Comparison of ENCODE assay signal across 11 cellular contexts in genomic region chr1:11682287-11682771, GRCh38. TPM values are rescaled to one million over a fixed set of nuclear protein-coding genes. Genes with fewer than 3 reads are reported as not detected.
DNase-seq lines count a peak whose midpoint lies in the region; ATAC-seq and TF ChIP-seq lines count a peak whose summit lies in the region.
"Had no signal": no experiment of that assay in that cellular context is flagged by ENCODE, and none has a peak within 500 bp of the region (broad histone marks: within the 10 kb centered on the region; RNA-seq: fewer than 3 reads in every experiment).

No MANE protein-coding gene starts in this region.

- POLR2A ChIA-PET in CD4-positive, alpha-beta memory T cell (lab: Charles Lee; ENCODE audit: partially characterized antibody), result interaction anchor here (0.8 to 3.7 kb wide), 9 partner anchors 9 to 226 kb away, joined by 3 to 40 read pairs (median 8); partner anchors contain the start of genes FBXO2, FBXO44 and FBXO6
- POLR2A ChIA-PET in HEK293 (lab: Yijun Ruan, JAX), result interaction anchor here (0.7 to 1.3 kb wide), 3 partner anchors 8 to 165 kb away, joined by 4 to 6 read pairs (median 6); partner anchors contain the start of gene NPPA

- CTCF ChIA-PET in CD4-positive, alpha-beta memory T cell (lab: Charles Lee; ENCODE audit: partially characterized antibody), result interaction anchor here (0.6 to 3.0 kb wide), 7 partner anchors 13 to 409 kb away, joined by 3 to 28 read pairs (median 4); partner anchors contain the start of genes FBXO6 and UBIAD1
- CTCF ChIA-PET in HEK293 (lab: Yijun Ruan, JAX), result interaction anchor here (0.5 to 1.9 kb wide), 10 partner anchors 9 to 645 kb away, joined by 3 to 9 read pairs (median 4); partner anchors contain the start of genes DRAXIN and FBXO6

- H3K4me3 ChIP-seq in CD4-positive, alpha-beta memory T cell (ENCODE audit: low read length in 2 of 2), result no peak overlapping the region
- H3K4me3 ChIP-seq in HEK293 (ENCODE audit: low read depth, low read length), result no peak overlapping the region

- no peak for ATAC-seq in GM21786 (IDR thresholded peaks at IDR 0.05; ENCODE audit: unreplicated experiment)
- no peak for ATAC-seq in left lobe of liver

- H3K27ac Mint-ChIP-seq in CD4-positive, alpha-beta memory T cell, result peak overlapping the region in 4 of 7 donors; percentile 30 to 91 (median 50)
- no peak overlapping the region for H3K27ac Mint-ChIP-seq in activated T-helper 2 cell treated with anti-CD3 and anti-CD28 coated beads, Interferon-gamma antibody, Interleukin-2, Interleukin-4, amounts not matched to agents 10 μg/mL and 5 μg/mL and 100 μg/mL, durations not matched to agents 14 hours and 24 hours and 36 hours
- no peak overlapping the region for H3K27ac Mint-ChIP-seq in mesothelial cell of epicardium

- peak overlapping the region; percentile 65 to 99 (median 95) for H3K4me3 Mint-ChIP-seq in CD4-positive, alpha-beta memory T cell
- peak overlapping the region; percentile 67 for H3K4me3 Mint-ChIP-seq in activated T-helper 2 cell treated with anti-CD3 and anti-CD28 coated beads, Interferon-gamma antibody, Interleukin-2, Interleukin-4, amounts not matched to agents 10 μg/mL and 5 μg/mL and 100 μg/mL, durations not matched to agents 14 hours and 24 hours and 36 hours (ENCODE audit: low read depth)
- H3K4me3 Mint-ChIP-seq in mesothelial cell of epicardium, result peak overlapping the region; percentile 52

- intact Hi-C loops in CD4-positive, alpha-beta memory T cell (cut with micrococcal nuclease), result loop anchor here (5.0 kb wide), 3 partner anchors 35 to 125 kb away; partner anchors contain the start of genes CLCN6 and MTHFR
- intact Hi-C loops in activated T-helper 2 cell treated with anti-CD3 and anti-CD28 coated beads, Interferon-gamma antibody, Interleukin-2, Interleukin-4, amounts not matched to agents 10 μg/mL and 5 μg/mL and 100 μg/mL, durations not matched to agents 14 hours and 24 hours and 36 hours (cut with micrococcal nuclease), result loop anchor here (5.0 kb wide), 1 partner anchor 55 kb away; the partner anchor contains the start of gene AGTRAP

- H3K36me3 Mint-ChIP-seq in CD4-positive, alpha-beta memory T cell, result peaks cover 0 to 3% of the 10 kb centered on the region in 2 donors
- no peaks in the 10 kb centered on the region for H3K36me3 Mint-ChIP-seq in activated T-helper 2 cell treated with anti-CD3 and anti-CD28 coated beads, Interferon-gamma antibody, Interleukin-2, Interleukin-4, amounts not matched to agents 10 μg/mL and 5 μg/mL and 100 μg/mL, durations not matched to agents 14 hours and 24 hours and 36 hours (ENCODE audit: low read depth)
- H3K36me3 Mint-ChIP-seq in mesothelial cell of epicardium, result peaks cover 2% of the 10 kb centered on the region

- H3K27me3 ChIP-seq in CD4-positive, alpha-beta memory T cell (ENCODE audit: insufficient read depth, low read length), result no peaks in the 10 kb centered on the region
- H3K27me3 ChIP-seq: cardiac muscle cell had no signal

- TF ChIP-seq CTCF in HEK293 (tag by site-specific recombination; IDR thresholded peaks at IDR 0.05) (no peak), mesothelial cell of epicardium (IDR thresholded peaks at IDR 0.05; ENCODE audit: unreplicated experiment) (no peak)

- DNase-seq in CD4-positive, alpha-beta memory T cell, result no peak
- DNase-seq in activated T-helper 2 cell treated with anti-CD3 and anti-CD28 coated beads, Interferon-gamma antibody, Interleukin-2, Interleukin-4, amounts not matched to agents 10 μg/mL and 5 μg/mL and 100 μg/mL, durations not matched to agents 14 hours and 24 hours and 36 hours (ENCODE audit: low spot score), result no peak
- DNase-seq in mesothelial cell of epicardium (ENCODE audit: low spot score in 2 of 2, unreplicated experiment in 2 of 2) (no peak), D341Med (ENCODE audit: low spot score) (no peak), NCI-H2196 (lab: John Stamatoyannopoulos, UW; ENCODE audit: unreplicated experiment) (no peak), left lobe of liver (ENCODE audit: low spot score) (no peak)
- DNase-seq: DMS79, NCI-H2081 had no signal

- peaks cover 2 to 5% of the 10 kb centered on the region in 2 donors for H3K27me3 Mint-ChIP-seq in CD4-positive, alpha-beta memory T cell
- H3K27me3 Mint-ChIP-seq in activated T-helper 2 cell treated with anti-CD3 and anti-CD28 coated beads, Interferon-gamma antibody, Interleukin-2, Interleukin-4, amounts not matched to agents 10 μg/mL and 5 μg/mL and 100 μg/mL, durations not matched to agents 14 hours and 24 hours and 36 hours (ENCODE audit: low read depth), result peaks cover 10% of the 10 kb centered on the region
- H3K27me3 Mint-ChIP-seq in mesothelial cell of epicardium (ENCODE audit: low read depth), result no peaks in the 10 kb centered on the region

- peaks cover 0 to 1% (median 0%) of the 10 kb centered on the region in 8 donors for H3K9me3 Mint-ChIP-seq in CD4-positive, alpha-beta memory T cell
- H3K9me3 Mint-ChIP-seq in activated T-helper 2 cell treated with anti-CD3 and anti-CD28 coated beads, Interferon-gamma antibody, Interleukin-2, Interleukin-4, amounts not matched to agents 10 μg/mL and 5 μg/mL and 100 μg/mL, durations not matched to agents 14 hours and 24 hours and 36 hours, result no peaks in the 10 kb centered on the region
- no peaks in the 10 kb centered on the region for H3K9me3 Mint-ChIP-seq in mesothelial cell of epicardium

- H3K4me1 ChIP-seq in CD4-positive, alpha-beta memory T cell (ENCODE audit: insufficient read depth, low read length), result peaks cover 21% of the 10 kb centered on the region
- H3K4me1 ChIP-seq in HEK293 (ENCODE audit: control insufficient read depth, insufficient read depth, low read length), result peaks cover 3% of the 10 kb centered on the region; the same call in 1 of the 2 replicates

- no peaks in the 10 kb centered on the region for H3K9me3 ChIP-seq in CD4-positive, alpha-beta memory T cell (ENCODE audit: control insufficient read depth in 1 of 2, low read length in 2 of 2)
- no peaks in the 10 kb centered on the region for H3K9me3 ChIP-seq in HEK293 (ENCODE audit: control insufficient read depth, insufficient read depth, low read depth, low read length)

- H3K4me1 Mint-ChIP-seq in CD4-positive, alpha-beta memory T cell, result peaks cover 10 to 25% (median 18%) of the 10 kb centered on the region in 4 donors
- peaks cover 9% of the 10 kb centered on the region for H3K4me1 Mint-ChIP-seq in activated T-helper 2 cell treated with anti-CD3 and anti-CD28 coated beads, Interferon-gamma antibody, Interleukin-2, Interleukin-4, amounts not matched to agents 10 μg/mL and 5 μg/mL and 100 μg/mL, durations not matched to agents 14 hours and 24 hours and 36 hours (ENCODE audit: low read depth)
- peaks cover 19% of the 10 kb centered on the region for H3K4me1 Mint-ChIP-seq in mesothelial cell of epicardium

- H3K27ac ChIP-seq in CD4-positive, alpha-beta memory T cell (ENCODE audit: low read depth, low read length), result no peak overlapping the region
- H3K27ac ChIP-seq in HEK293 (ENCODE audit: extremely low read depth, low read depth, low read length), result no peak overlapping the region
- H3K27ac ChIP-seq: cardiac muscle cell had no signal

- H3K36me3 ChIP-seq in CD4-positive, alpha-beta memory T cell (ENCODE audit: insufficient read depth, low read length), result peaks cover under 1% of the 10 kb centered on the region
- H3K36me3 ChIP-seq in HEK293 (ENCODE audit: control insufficient read depth in 2 of 2, insufficient read depth in 1 of 2, low read length in 2 of 2), result peaks cover 0 to 20% of the 10 kb centered on the region in 2 experiments; a peak in 2 of 3 replicates
- H3K36me3 ChIP-seq: cardiac muscle cell had no signal

TF ChIP-seq in HEK293, 187 proteins besides CTCF, POLR2A, EP300 and RAD21 (continues in another document):
- TF ChIP-seq ZXDB (tag by site-specific recombination; IDR thresholded peaks at IDR 0.05) (no peak), GFI1B (tag by site-specific recombination; IDR thresholded peaks at IDR 0.05) (no peak), ZNF202 (tag by site-specific recombination; IDR thresholded peaks at IDR 0.05; ENCODE audit: borderline replicate concordance) (no peak), ZNF701 (tag by site-specific recombination; IDR thresholded peaks at IDR 0.05) (no peak), IKZF3 (tag by site-specific recombination; IDR thresholded peaks at IDR 0.05) (no peak)

RNA-seq across cellular contexts. Expression of gene MAD2L2, which starts 1.4 kb away (rescaled TPM):
- total RNA-seq in CD4-positive, alpha-beta memory T cell, result 10 to 100 TPM; 20.7 to 22.7 TPM
- polyA plus RNA-seq in CD4-positive, alpha-beta memory T cell, result 10 to 100 TPM; 51.5 to 55.1 TPM
- 77.1 and 78.0 TPM in 2 replicates for total RNA-seq in activated T-helper 2 cell treated with anti-CD3 and anti-CD28 coated beads, Interferon-gamma antibody, Interleukin-2, Interleukin-4, amounts not matched to agents 10 μg/mL and 5 μg/mL and 100 μg/mL, durations not matched to agents 14 hours and 24 hours and 36 hours
- 53.0 to 56.3 TPM (median 56.0 TPM) in 3 replicates for total RNA-seq in mesothelial cell of epicardium
- 28.3 TPM for total RNA-seq in left lobe of liver

RNA-seq across cellular contexts. Expression of gene DRAXIN, which starts 9.2 kb away (rescaled TPM):
- under 1 TPM; 0.17 to 0.23 TPM for total RNA-seq in CD4-positive, alpha-beta memory T cell
- polyA plus RNA-seq in CD4-positive, alpha-beta memory T cell, result under 1 TPM in 1 of 2 donors, not detected in 1; 0.07 TPM
- 0.07 TPM in 2 replicates for total RNA-seq in activated T-helper 2 cell treated with anti-CD3 and anti-CD28 coated beads, Interferon-gamma antibody, Interleukin-2, Interleukin-4, amounts not matched to agents 10 μg/mL and 5 μg/mL and 100 μg/mL, durations not matched to agents 14 hours and 24 hours and 36 hours
- total RNA-seq in mesothelial cell of epicardium, result 1.1 to 1.4 TPM (median 1.4 TPM) in 3 replicates
- not detected for total RNA-seq in left lobe of liver
- polyA plus RNA-seq: cardiac muscle cell had no signal

RNA-seq across cellular contexts. Expression of gene FBXO6, which starts 18.3 kb away (rescaled TPM):
- 1 to 10 TPM; 3.2 to 4.3 TPM for total RNA-seq in CD4-positive, alpha-beta memory T cell
- polyA plus RNA-seq in CD4-positive, alpha-beta memory T cell, result 10 to 100 TPM in 1 of 2 donors, 1 to 10 TPM in 1; 9.0 to 12.1 TPM
- 13.5 and 13.8 TPM in 2 replicates for total RNA-seq in activated T-helper 2 cell treated with anti-CD3 and anti-CD28 coated beads, Interferon-gamma antibody, Interleukin-2, Interleukin-4, amounts not matched to agents 10 μg/mL and 5 μg/mL and 100 μg/mL, durations not matched to agents 14 hours and 24 hours and 36 hours
- total RNA-seq in mesothelial cell of epicardium, result 4.7 to 5.4 TPM (median 4.9 TPM) in 3 replicates
- total RNA-seq in left lobe of liver, result 12.0 TPM

RNA-seq across cellular contexts. Expression of gene FBXO44, which starts 27.7 kb away (rescaled TPM):
- 10 to 100 TPM; 56.7 to 56.9 TPM for total RNA-seq in CD4-positive, alpha-beta memory T cell
- polyA plus RNA-seq in CD4-positive, alpha-beta memory T cell, result 10 to 100 TPM in 1 of 2 donors, 1 to 10 TPM in 1; 10.0 to 11.0 TPM
- 18.2 and 19.8 TPM in 2 replicates for total RNA-seq in activated T-helper 2 cell treated with anti-CD3 and anti-CD28 coated beads, Interferon-gamma antibody, Interleukin-2, Interleukin-4, amounts not matched to agents 10 μg/mL and 5 μg/mL and 100 μg/mL, durations not matched to agents 14 hours and 24 hours and 36 hours
- 33.1 to 39.4 TPM (median 37.3 TPM) in 3 replicates for total RNA-seq in mesothelial cell of epicardium
- total RNA-seq in left lobe of liver, result 11.6 TPM

RNA-seq across cellular contexts. Expression of gene FBXO2, which starts 28.1 kb away (rescaled TPM):
- total RNA-seq in CD4-positive, alpha-beta memory T cell, result 1 to 10 TPM; 4.4 to 5.1 TPM
- polyA plus RNA-seq in CD4-positive, alpha-beta memory T cell, result 1 to 10 TPM; 4.1 to 7.5 TPM
- 0.41 and 0.48 TPM in 2 replicates for total RNA-seq in activated T-helper 2 cell treated with anti-CD3 and anti-CD28 coated beads, Interferon-gamma antibody, Interleukin-2, Interleukin-4, amounts not matched to agents 10 μg/mL and 5 μg/mL and 100 μg/mL, durations not matched to agents 14 hours and 24 hours and 36 hours
- total RNA-seq in mesothelial cell of epicardium (2.6 to 3.3 TPM (median 3.1 TPM) in 3 replicates), left lobe of liver (15.0 TPM)

Comparison
In these comparisons a context has a peak if more than half of its experiments do, and no peak if none do; other contexts are left out.
1. H3K27ac Mint-ChIP-seq: peak in CD4-positive, alpha-beta memory T cell (4 of 7); none in activated T-helper 2 cell treated with anti-CD3 and anti-CD28 coated beads, Interferon-gamma antibody, Interleukin-2, Interleukin-4, amounts not matched to agents 10 μg/mL and 5 μg/mL and 100 μg/mL, durations not matched to agents 14 hours and 24 hours and 36 hours (single experiment) and mesothelial cell of epicardium (single experiment).
2. Peak in every context shown above with its lines, with median percentiles within 50 percentile points of each other: H3K4me3 Mint-ChIP-seq.